ENCODE assay signal across 2 cellular contexts in the genomic region with DNA sequence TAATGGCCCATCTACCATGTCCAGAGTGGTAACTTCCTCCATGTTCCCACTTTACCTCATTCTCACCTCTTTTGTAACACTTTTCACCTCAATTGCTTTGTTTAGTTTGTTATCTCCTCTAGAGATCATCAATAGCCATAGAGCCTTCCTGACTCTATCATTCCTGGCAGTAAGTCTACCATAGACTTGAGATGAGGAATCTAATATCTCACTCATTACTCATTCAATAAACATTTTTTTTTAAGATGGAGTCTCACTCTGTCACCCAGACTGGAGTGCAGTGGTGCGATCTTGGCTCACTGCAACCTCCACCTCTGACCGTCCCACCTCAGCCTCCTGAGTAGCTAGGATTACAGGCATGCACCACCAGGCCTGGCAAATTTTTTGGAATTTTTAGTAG.
TF ChIP-seq lines count a peak whose summit lies in the region.

No MANE protein-coding gene starts in this region.

TF ChIP-seq in H1, 55 proteins besides CTCF, POLR2A, EP300 and RAD21:
- no peak for TF ChIP-seq KDM1A (IDR thresholded peaks at IDR 0.05; ENCODE audit: borderline replicate concordance, low read length)
- no peak for TF ChIP-seq MAFK (IDR thresholded peaks at IDR 0.05; ENCODE audit: low read depth, low read length)
- TF ChIP-seq SAP30 (IDR thresholded peaks at IDR 0.05; ENCODE audit: insufficient read depth, insufficient replicate concordance, low read length): no peak
- no peak for TF ChIP-seq SP2 (IDR thresholded peaks at IDR 0.05; ENCODE audit: low read length)
- no peak for TF ChIP-seq TBP (IDR thresholded peaks at IDR 0.05; ENCODE audit: low read depth, low read length)

TF ChIP-seq in SK-N-SH, 30 proteins besides CTCF, POLR2A, EP300 and RAD21:
- TF ChIP-seq FOXJ3 (CRISPR knock-in tag; IDR thresholded peaks at IDR 0.05): no peak
- no peak for TF ChIP-seq CHD2 (IDR thresholded peaks at IDR 0.05; ENCODE audit: low read length, partially characterized antibody)
- no peak for TF ChIP-seq GABPA (IDR thresholded peaks at IDR 0.05; ENCODE audit: low read depth)
- TF ChIP-seq, protein P1, sequence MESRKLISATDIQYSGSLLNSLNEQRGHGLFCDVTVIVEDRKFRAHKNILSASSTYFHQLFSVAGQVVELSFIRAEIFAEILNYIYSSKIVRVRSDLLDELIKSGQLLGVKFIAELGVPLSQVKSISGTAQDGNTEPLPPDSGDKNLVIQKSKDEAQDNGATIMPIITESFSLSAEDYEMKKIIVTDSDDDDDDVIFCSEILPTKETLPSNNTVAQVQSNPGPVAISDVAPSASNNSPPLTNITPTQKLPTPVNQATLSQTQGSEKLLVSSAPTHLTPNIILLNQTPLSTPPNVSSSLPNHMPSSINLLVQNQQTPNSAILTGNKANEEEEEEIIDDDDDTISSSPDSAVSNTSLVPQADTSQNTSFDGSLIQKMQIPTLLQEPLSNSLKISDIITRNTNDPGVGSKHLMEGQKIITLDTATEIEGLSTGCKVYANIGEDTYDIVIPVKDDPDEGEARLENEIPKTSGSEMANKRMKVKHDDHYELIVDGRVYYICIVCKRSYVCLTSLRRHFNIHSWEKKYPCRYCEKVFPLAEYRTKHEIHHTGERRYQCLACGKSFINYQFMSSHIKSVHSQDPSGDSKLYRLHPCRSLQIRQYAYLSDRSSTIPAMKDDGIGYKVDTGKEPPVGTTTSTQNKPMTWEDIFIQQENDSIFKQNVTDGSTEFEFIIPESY (IDR thresholded peaks at IDR 0.05; ENCODE audit: borderline replicate concordance, low read depth): no peak
- TF ChIP-seq, protein P2, sequence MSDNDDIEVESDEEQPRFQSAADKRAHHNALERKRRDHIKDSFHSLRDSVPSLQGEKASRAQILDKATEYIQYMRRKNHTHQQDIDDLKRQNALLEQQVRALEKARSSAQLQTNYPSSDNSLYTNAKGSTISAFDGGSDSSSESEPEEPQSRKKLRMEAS (IDR thresholded peaks at IDR 0.05; ENCODE audit: low read depth): no peak
- no peak for TF ChIP-seq ELF1 (IDR thresholded peaks at IDR 0.05)
- TF ChIP-seq, protein P3, sequence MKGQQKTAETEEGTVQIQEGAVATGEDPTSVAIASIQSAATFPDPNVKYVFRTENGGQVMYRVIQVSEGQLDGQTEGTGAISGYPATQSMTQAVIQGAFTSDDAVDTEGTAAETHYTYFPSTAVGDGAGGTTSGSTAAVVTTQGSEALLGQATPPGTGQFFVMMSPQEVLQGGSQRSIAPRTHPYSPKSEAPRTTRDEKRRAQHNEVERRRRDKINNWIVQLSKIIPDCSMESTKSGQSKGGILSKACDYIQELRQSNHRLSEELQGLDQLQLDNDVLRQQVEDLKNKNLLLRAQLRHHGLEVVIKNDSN (IDR thresholded peaks at IDR 0.05; ENCODE audit: borderline replicate concordance, low read depth): no peak
- no peak for TF ChIP-seq FOXM1 (IDR thresholded peaks at IDR 0.05; ENCODE audit: low read depth)
- TF ChIP-seq RXRA (IDR thresholded peaks at IDR 0.05; ENCODE audit: borderline replicate concordance, low read depth): no peak
- TF ChIP-seq MEF2A (IDR thresholded peaks at IDR 0.05; ENCODE audit: borderline replicate concordance, low read depth): no peak
- TF ChIP-seq NFIC (IDR thresholded peaks at IDR 0.05; ENCODE audit: borderline replicate concordance): no peak
- TF ChIP-seq RFX5 (IDR thresholded peaks at IDR 0.05; ENCODE audit: low read length): no peak
